9 cellular contexts compared by ENCODE assay signal in genomic region chr7:1663857-1664651, GRCh38. TPM values are rescaled to one million over a fixed set of nuclear protein-coding genes. Genes with fewer than 3 reads are reported as not detected.
A peak's percentile ranks its signal among the peaks of the same experiment; 100 is the strongest.
DNase-seq lines count a peak whose midpoint lies in the region; ATAC-seq, FAIRE-seq and TF ChIP-seq lines count a peak whose summit lies in the region.
"Had no signal": no experiment of that assay in that cellular context is flagged by ENCODE, and none has a peak within 500 bp of the region (broad histone marks: within the 10 kb centered on the region; RNA-seq: fewer than 3 reads in every experiment).

No MANE protein-coding gene starts in this region.

- no peaks in the 10 kb centered on the region for H4K20me1 ChIP-seq in Karpas-422 (ENCODE audit: insufficient read depth, low read depth, low read length)

- H3K27ac ChIP-seq in endodermal cell (ENCODE audit: low read depth, low read length), result no peak overlapping the region
- H3K27ac ChIP-seq in Karpas-422 (ENCODE audit: low read length), result no peak overlapping the region

- FAIRE-seq in urothelium cell line (lab: Jason Lieb, UNC), result peak; percentile 55

- no peaks in the 10 kb centered on the region for H3K9me2 ChIP-seq in Karpas-422 (replicated peaks; ENCODE audit: insufficient read depth, low read length)

- DNase-seq in activated naive CD4-positive, alpha-beta T cell treated with anti-CD3 and anti-CD28 coated beads for 36 hours, result peak; percentile 4
- DNase-seq in activated naive CD4-positive, alpha-beta T cell (lab: John Stamatoyannopoulos, UW), result no peak
- peak; percentile 80 for DNase-seq in endodermal cell
- DNase-seq in natural killer cell, result no peak
- no peak for DNase-seq in urothelium cell line (ENCODE audit: low spot score)
- no peak for DNase-seq in Karpas-422
- DNase-seq in NCI-H2029 (lab: John Stamatoyannopoulos, UW), result no peak

- no peaks in the 10 kb centered on the region for H3K36me3 ChIP-seq in endodermal cell (ENCODE audit: control insufficient read depth, insufficient read depth, low read length)
- H3K36me3 ChIP-seq in Karpas-422 (ENCODE audit: insufficient read depth, low read length), result no peaks in the 10 kb centered on the region

- intact Hi-C loops in activated naive CD4-positive, alpha-beta T cell treated with anti-CD3 and anti-CD28 coated beads for 36 hours (cut with micrococcal nuclease), result loop anchor here (2.0 to 10.0 kb wide), 3 partner anchors 261 to 685 kb away; no protein-coding TSS in a partner anchor
- intact Hi-C loops in natural killer cell (cut with micrococcal nuclease), result no loop called here

- no peaks in the 10 kb centered on the region for H3K9me3 ChIP-seq in endodermal cell (ENCODE audit: control insufficient read depth, low read length)
- H3K9me3 ChIP-seq in Karpas-422 (ENCODE audit: low read length), result no peaks in the 10 kb centered on the region

- no peak for ATAC-seq in natural killer cell
- ATAC-seq in HG03196 (IDR thresholded peaks at IDR 0.05; ENCODE audit: unreplicated experiment), result no peak

- no peak overlapping the region for H3K27ac Mint-ChIP-seq in activated naive CD4-positive, alpha-beta T cell treated with anti-CD3 and anti-CD28 coated beads for 36 hours
- H3K27ac Mint-ChIP-seq in endodermal cell, result no peak overlapping the region
- H3K27ac Mint-ChIP-seq in natural killer cell, result no peak overlapping the region
- H3K27ac Mint-ChIP-seq: CD4-positive, CD25-positive, alpha-beta regulatory T cell had no signal

- no peak overlapping the region for H2AFZ ChIP-seq in Karpas-422 (ENCODE audit: low read length)

- CTCF ChIA-PET in activated naive CD4-positive, alpha-beta T cell treated with anti-CD3 and anti-CD28 coated beads for 36 hours (lab: Charles Lee), result interaction anchor here (1.1 to 1.4 kb wide), 2 partner anchors 14 to 20 kb away, joined by 3 to 4 read pairs; no protein-coding TSS in a partner anchor

- no peak overlapping the region for H3K4me2 ChIP-seq in Karpas-422 (ENCODE audit: low read depth, low read length, poor library complexity, severe bottlenecking)

- H3K4me1 Mint-ChIP-seq in activated naive CD4-positive, alpha-beta T cell treated with anti-CD3 and anti-CD28 coated beads for 36 hours (ENCODE audit: low read depth), result peaks cover 12% of the 10 kb centered on the region
- H3K4me1 Mint-ChIP-seq in endodermal cell (peaks cover 3% of the 10 kb centered on the region), natural killer cell (peaks cover 11 to 21% of the 10 kb centered on the region in 2 donors)

- no peaks in the 10 kb centered on the region for H3K79me2 ChIP-seq in Karpas-422 (ENCODE audit: low read length)

- 2 to 4% methylated on average over 8 to 56 of the region's 56 CpGs for WGBS in endodermal cell (ENCODE audit: insufficient coverage in 1 of 2, insufficient read length in 1 of 2), 2 experiments

- H3K36me3 Mint-ChIP-seq in activated naive CD4-positive, alpha-beta T cell treated with anti-CD3 and anti-CD28 coated beads for 36 hours (ENCODE audit: low read depth), result no peaks in the 10 kb centered on the region
- H3K36me3 Mint-ChIP-seq in endodermal cell (ENCODE audit: low read depth), result no peaks in the 10 kb centered on the region
- H3K36me3 Mint-ChIP-seq in natural killer cell, result no peaks in the 10 kb centered on the region
- H3K36me3 Mint-ChIP-seq: CD4-positive, CD25-positive, alpha-beta regulatory T cell had no signal

- no peaks in the 10 kb centered on the region for H3K9me3 Mint-ChIP-seq in activated naive CD4-positive, alpha-beta T cell treated with anti-CD3 and anti-CD28 coated beads for 36 hours
- H3K9me3 Mint-ChIP-seq in endodermal cell, result peaks cover 3% of the 10 kb centered on the region
- H3K9me3 Mint-ChIP-seq in natural killer cell, result no peaks in the 10 kb centered on the region
- H3K9me3 Mint-ChIP-seq: CD4-positive, CD25-positive, alpha-beta regulatory T cell had no signal

- TF ChIP-seq CTCF in endodermal cell (conservative IDR thresholded peaks at IDR 0.05) (no peak), natural killer cell (IDR thresholded peaks at IDR 0.05) (no peak)

- H3K9ac ChIP-seq in endodermal cell (ENCODE audit: extremely low read depth, low read length, poor library complexity, severe bottlenecking), result no peak overlapping the region
- no peak overlapping the region for H3K9ac ChIP-seq in Karpas-422 (ENCODE audit: low read length)

- peaks cover 45% of the 10 kb centered on the region for H3K27me3 Mint-ChIP-seq in activated naive CD4-positive, alpha-beta T cell treated with anti-CD3 and anti-CD28 coated beads for 36 hours (ENCODE audit: low read depth)
- H3K27me3 Mint-ChIP-seq in endodermal cell (ENCODE audit: insufficient read depth) (peaks cover 63% of the 10 kb centered on the region), natural killer cell (ENCODE audit: low read depth in 2 of 2) (peaks cover 25 to 48% of the 10 kb centered on the region in 2 donors)

- peaks cover 72% of the 10 kb centered on the region for H3K27me3 ChIP-seq in endodermal cell (ENCODE audit: control insufficient read depth, insufficient read depth, low read length, poor library complexity, severe bottlenecking)
- no peaks in the 10 kb centered on the region for H3K27me3 ChIP-seq in Karpas-422 (ENCODE audit: low read length)

- H3K4me1 ChIP-seq in endodermal cell (ENCODE audit: control insufficient read depth, insufficient read depth, low read length), result no peaks in the 10 kb centered on the region
- H3K4me1 ChIP-seq in Karpas-422 (ENCODE audit: low read length), result no peaks in the 10 kb centered on the region

- no peak overlapping the region for H3K4me3 Mint-ChIP-seq in activated naive CD4-positive, alpha-beta T cell treated with anti-CD3 and anti-CD28 coated beads for 36 hours
- H3K4me3 Mint-ChIP-seq in endodermal cell (peak overlapping the region; percentile 30), natural killer cell (peak overlapping the region; percentile 70)

- H3K4me3 ChIP-seq in endodermal cell (ENCODE audit: low read length) (peak overlapping the region; percentile 49), Karpas-422 (ENCODE audit: low read length) (no peak overlapping the region)

RNA-seq across cellular contexts. Expression of gene ELFN1, which starts 6.0 kb away (rescaled TPM):
- total RNA-seq in activated naive CD4-positive, alpha-beta T cell treated with anti-CD3 and anti-CD28 coated beads for 36 hours, result not detected
- 1 to 10 TPM; 2.1 to 5.0 TPM for total RNA-seq in endodermal cell
- 13.6 TPM for polyA plus RNA-seq in endodermal cell (2013, experiment 1 of 2)
- polyA plus RNA-seq in endodermal cell (2013, experiment 2 of 2), result 12.4 TPM
- total RNA-seq in natural killer cell, result under 1 TPM in 2 of 3 donors, not detected in 1; 0.30 to 0.45 TPM
- not detected in 2 replicates for total RNA-seq in Karpas-422 (2014; rRNA removed; shearing (Covaris generic); ENCODE audit: low replicate concordance)
- total RNA-seq: CD4-positive, CD25-positive, alpha-beta regulatory T cell had no signal
- polyA plus RNA-seq: CD4-positive, CD25-positive, alpha-beta regulatory T cell had no signal

Comparison
In these comparisons a context has a peak if more than half of its experiments do, and no peak if none do; other contexts are left out.
1. DNase-seq: peak in activated naive CD4-positive, alpha-beta T cell treated with anti-CD3 and anti-CD28 coated beads for 36 hours (single experiment) and endodermal cell (single experiment); none in activated naive CD4-positive, alpha-beta T cell (0 of 4), natural killer cell (single experiment), urothelium cell line (single experiment), Karpas-422 (single experiment) and NCI-H2029 (single experiment).